18 cellular contexts compared by ENCODE assay signal in genomic region chr1:183583466-183583865, GRCh38. TPM values are rescaled to one million over a fixed set of nuclear protein-coding genes. Genes with fewer than 3 reads are reported as not detected.
DNase-seq lines count a peak whose midpoint lies in the region; ATAC-seq and TF ChIP-seq lines count a peak whose summit lies in the region.
"Had no signal": no experiment of that assay in that cellular context is flagged by ENCODE, and none has a peak within 500 bp of the region (broad histone marks: within the 10 kb centered on the region; RNA-seq: fewer than 3 reads in every experiment).

No MANE protein-coding gene starts in this region.

- no peak for TF ChIP-seq POLR2A in gastroesophageal sphincter (IDR thresholded peaks at IDR 0.05)

- DNase-seq in Right ventricle myocardium inferior (ENCODE audit: missing footprints) (no peak), left ventricle myocardium inferior (no peak), SIG-M5 treated with dmso at 0.1 percent for 504 hours (lab: John Stamatoyannopoulos, UW; ENCODE audit: unreplicated experiment) (peak; percentile 98), upper lobe of right lung (peak; percentile 81), OCI-M1 (lab: John Stamatoyannopoulos, UW) (no peak), psoas muscle (no peak), NCI-H1105 treated with DMSO at 0.1 percent for 48 hours (lab: John Stamatoyannopoulos, UW) (no peak)
- DNase-seq: 8988T; CD4-positive, alpha-beta memory T cell; DND-41; left cardiac atrium; NCI-H1436 treated with DMSO at 0.1 percent for 48 hours; thyroid gland had no signal

- H3K36me3 ChIP-seq in left ventricle myocardium inferior = no peaks in the 10 kb centered on the region
- no peaks in the 10 kb centered on the region for H3K36me3 ChIP-seq in gastroesophageal sphincter
- no peaks in the 10 kb centered on the region for H3K36me3 ChIP-seq in upper lobe of right lung
- no peaks in the 10 kb centered on the region for H3K36me3 ChIP-seq in psoas muscle (ENCODE audit: insufficient read depth in 1 of 2, low read depth in 1 of 2)
- H3K36me3 ChIP-seq: cardiac muscle cell, thyroid gland had no signal

- H3K9me3 ChIP-seq in left ventricle myocardium inferior (replicated peaks) (no peaks in the 10 kb centered on the region), gastroesophageal sphincter (no peaks in the 10 kb centered on the region), upper lobe of right lung (no peaks in the 10 kb centered on the region), psoas muscle (no peaks in the 10 kb centered on the region)
- H3K9me3 ChIP-seq: thyroid gland had no signal

- 78 to 85% methylated on average over 3 to 6 of the region's 6 CpGs for WGBS in gastroesophageal sphincter (ENCODE audit: low coverage in 1 of 2), 2 donors
- WGBS in psoas muscle, 3 donors = 83% methylated on average over 6 of the region's 6 CpGs

- ATAC-seq in Right ventricle myocardium inferior (peak; percentile 54), gastroesophageal sphincter (peak; percentile 59), upper lobe of right lung (peak; percentile 81), psoas muscle (no peak)

- no peak for TF ChIP-seq EP300 in gastroesophageal sphincter (IDR thresholded peaks at IDR 0.05)

- intact Hi-C loops in Right ventricle myocardium inferior (cut with DNase I) = no loop called here
- intact Hi-C loops in left ventricle myocardium inferior (cut with micrococcal nuclease) = no loop called here
- intact Hi-C loops in upper lobe of right lung (cut with DNase I) = no loop called here
- intact Hi-C loops in psoas muscle (cut with DNase I) = no loop called here

- H3K27me3 ChIP-seq in left ventricle myocardium inferior (ENCODE audit: low read depth) (no peaks in the 10 kb centered on the region), gastroesophageal sphincter (no peaks in the 10 kb centered on the region), upper lobe of right lung (no peaks in the 10 kb centered on the region), psoas muscle (ENCODE audit: insufficient read depth in 3 of 3, low read length in 2 of 3) (no peaks in the 10 kb centered on the region)
- H3K27me3 ChIP-seq: cardiac muscle cell, thyroid gland had no signal

- H3K4me1 ChIP-seq in left ventricle myocardium inferior = peaks cover 31% of the 10 kb centered on the region
- no peaks in the 10 kb centered on the region for H3K4me1 ChIP-seq in gastroesophageal sphincter
- peaks cover 12% of the 10 kb centered on the region for H3K4me1 ChIP-seq in upper lobe of right lung
- no peaks in the 10 kb centered on the region for H3K4me1 ChIP-seq in psoas muscle
- H3K4me1 ChIP-seq: parathyroid adenoma, thyroid gland had no signal

- TF ChIP-seq CTCF in left ventricle myocardium inferior (IDR thresholded peaks at IDR 0.05; ENCODE audit: borderline replicate concordance) (no peak), gastroesophageal sphincter (IDR thresholded peaks at IDR 0.05) (no peak), upper lobe of right lung (IDR thresholded peaks at IDR 0.05) (no peak), psoas muscle (IDR thresholded peaks at IDR 0.05) (no peak)

- H3K4me3 ChIP-seq in left ventricle myocardium inferior (no peak overlapping the region), gastroesophageal sphincter (no peak overlapping the region), upper lobe of right lung (no peak overlapping the region), psoas muscle (no peak overlapping the region)
- H3K4me3 ChIP-seq: cardiac muscle cell, SK-N-MC, thyroid gland had no signal

- H3K27ac ChIP-seq in left ventricle myocardium inferior (replicated peaks) (no peak overlapping the region), gastroesophageal sphincter (no peak overlapping the region), upper lobe of right lung (peak overlapping the region; percentile 68), psoas muscle (no peak overlapping the region)
- H3K27ac ChIP-seq: cardiac muscle cell, KMS-11, parathyroid adenoma, SK-N-MC, thyroid gland had no signal

RNA-seq across cellular contexts. Expression of gene NCF2, which starts 6.8 kb away (rescaled TPM):
- total RNA-seq in Right ventricle myocardium inferior = 6.7 TPM
- total RNA-seq in left ventricle myocardium inferior = 4.5 TPM
- 10 to 100 TPM in 2 of 4 donors, 1 to 10 TPM in 2; 3.7 to 22.0 (median 13.8) TPM for total RNA-seq in gastroesophageal sphincter
- total RNA-seq in upper lobe of right lung = 144 TPM
- total RNA-seq in psoas muscle = 1 to 10 TPM; 2.3 to 4.3 (median 3.0) TPM
- polyA plus RNA-seq in psoas muscle = under 1 TPM; 0.51 to 0.83 (median 0.80) TPM

RNA-seq across cellular contexts. Expression of gene ARPC5, which starts 52.1 kb away (rescaled TPM):
- total RNA-seq in Right ventricle myocardium inferior = 40.2 TPM
- 33.6 TPM for total RNA-seq in left ventricle myocardium inferior
- total RNA-seq in gastroesophageal sphincter = 100 to 1,000 TPM in 2 of 4 donors, 10 to 100 TPM in 2; 66.8 to 154 (median 87.5) TPM
- 181 TPM for total RNA-seq in upper lobe of right lung
- total RNA-seq in psoas muscle = 10 to 100 TPM; 11.6 to 17.1 (median 12.7) TPM
- 10 to 100 TPM; 13.9 to 31.8 (median 16.4) TPM for polyA plus RNA-seq in psoas muscle

Comparison
In these comparisons a context has a peak if more than half of its experiments do, and no peak if none do; other contexts are left out.
1. ATAC-seq: peak in Right ventricle myocardium inferior (single experiment), gastroesophageal sphincter (single experiment) and upper lobe of right lung (single experiment); none in psoas muscle (0 of 4).
2. DNase-seq: peak in SIG-M5 treated with dmso at 0.1 percent for 504 hours (single experiment) and upper lobe of right lung (single experiment); none in Right ventricle myocardium inferior (single experiment), left ventricle myocardium inferior (single experiment), OCI-M1 (single experiment), psoas muscle (0 of 2) and NCI-H1105 treated with DMSO at 0.1 percent for 48 hours (single experiment).